11 cellular contexts compared by ENCODE assay signal in the genomic region with DNA sequence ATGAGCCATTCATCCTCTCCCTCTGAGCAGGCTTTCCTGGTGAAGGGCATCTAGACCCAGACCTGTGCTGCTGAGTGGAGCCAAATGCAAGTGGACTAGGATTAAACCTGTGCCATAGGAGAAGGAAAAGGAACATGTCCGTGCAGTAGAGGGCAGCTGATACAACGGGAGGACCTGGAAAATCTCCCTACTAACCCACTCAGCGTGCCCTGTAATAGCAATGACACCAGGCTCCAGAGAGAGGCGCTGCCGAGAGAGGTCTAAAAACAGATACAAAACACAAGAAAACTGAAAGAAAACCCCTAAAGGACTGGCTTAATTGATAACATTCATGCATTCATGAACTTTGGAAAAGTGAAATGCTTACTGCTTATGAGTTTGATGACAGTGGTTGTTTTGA.
DNase-seq lines count a peak whose midpoint lies in the region; ATAC-seq and TF ChIP-seq lines count a peak whose summit lies in the region.
"Had no signal": no experiment of that assay in that cellular context is flagged by ENCODE, and none has a peak within 500 bp of the region (broad histone marks: within the 10 kb centered on the region; RNA-seq: fewer than 3 reads in every experiment).

No MANE protein-coding gene starts in this region.

- H3K27ac ChIP-seq in Peyer's patch (peak overlapping the region in 3 of 4 donors; percentile 74 to 90 (median 86)), neural progenitor cell (no peak overlapping the region)

- H2AFZ ChIP-seq in neural progenitor cell (replicated peaks): no peak overlapping the region

- no peak for DNase-seq in AG10803 (ENCODE audit: low read depth)
- DNase-seq in Peyer's patch: no peak
- DNase-seq in epithelial cell of proximal tubule (ENCODE audit: low read depth): no peak
- DNase-seq in neural progenitor cell (ENCODE audit: low spot score): no peak
- no peak for DNase-seq in GF-D8 (lab: John Stamatoyannopoulos, UW)
- no peak for DNase-seq in activated gamma-delta T cell treated with Interleukin-2 at 50 U/mL for 16 hours
- DNase-seq in NCI-H1048 (lab: John Stamatoyannopoulos, UW): no peak
- no peak for DNase-seq in stimulated activated naive CD8-positive, alpha-beta T cell treated with anti-CD3 and anti-CD28 coated beads, Interleukin-15, Interleukin-2, amounts not matched to agents 100 U/mL and 50 U/mL, for 24 hours
- DNase-seq: activated CD4-positive, alpha-beta T cell treated with anti-CD3 and anti-CD28 coated beads, Interleukin-2, amount 50 U/mL, for 4 hours had no signal

- peaks cover 29% of the 10 kb centered on the region for H3K4me1 Mint-ChIP-seq in neural progenitor cell

- ATAC-seq in stimulated activated naive CD8-positive, alpha-beta T cell treated with anti-CD3 and anti-CD28 coated beads, Interleukin-15, Interleukin-2, amounts not matched to agents 100 U/mL and 50 U/mL, for 24 hours: no peak

- H3K9me3 ChIP-seq in Peyer's patch (no peaks in the 10 kb centered on the region), neural progenitor cell (ENCODE audit: low read depth) (no peaks in the 10 kb centered on the region)
- H3K9me3 ChIP-seq: ascending aorta had no signal

- H3F3A ChIP-seq in neural progenitor cell (ENCODE audit: low read depth): peaks cover 21% of the 10 kb centered on the region

- no peak overlapping the region for H3K4me2 ChIP-seq in neural progenitor cell

- no peaks in the 10 kb centered on the region for H3K9me3 Mint-ChIP-seq in neural progenitor cell

- H3K4me3 ChIP-seq in AG10803 (ENCODE audit: low read length) (no peak overlapping the region), Peyer's patch (no peak overlapping the region), epithelial cell of proximal tubule (ENCODE audit: low read depth, low read length) (no peak overlapping the region), neural progenitor cell (no peak overlapping the region)
- H3K4me3 ChIP-seq: ascending aorta had no signal

- H3K27me3 ChIP-seq in Peyer's patch: no peaks in the 10 kb centered on the region
- no peaks in the 10 kb centered on the region for H3K27me3 ChIP-seq in neural progenitor cell
- H3K27me3 ChIP-seq: ascending aorta had no signal

- peaks cover 20% of the 10 kb centered on the region for H4K20me1 ChIP-seq in neural progenitor cell (ENCODE audit: low read depth)

- no peak for TF ChIP-seq POLR2A in Peyer's patch (IDR thresholded peaks at IDR 0.05)

- no peak overlapping the region for H3K9ac ChIP-seq in neural progenitor cell

- H3K4me3 Mint-ChIP-seq in neural progenitor cell: no peak overlapping the region
- H3K4me3 Mint-ChIP-seq: B cell had no signal

- peak overlapping the region; percentile 44 for H3K27ac Mint-ChIP-seq in neural progenitor cell
- H3K27ac Mint-ChIP-seq: B cell had no signal

- TF ChIP-seq CTCF in AG10803 (conservative IDR thresholded peaks at IDR 0.05; ENCODE audit: low read length) (peak; percentile 36), Peyer's patch (IDR thresholded peaks at IDR 0.05) (no peak), epithelial cell of proximal tubule (conservative IDR thresholded peaks at IDR 0.05; ENCODE audit: low read depth, low read length) (peak; percentile 30), neural progenitor cell (IDR thresholded peaks at IDR 0.05) (no peak)

- peaks cover 4% of the 10 kb centered on the region for H3K27me3 Mint-ChIP-seq in neural progenitor cell (ENCODE audit: insufficient read depth, low read depth)
- H3K27me3 Mint-ChIP-seq: B cell had no signal

- H3K36me3 Mint-ChIP-seq in neural progenitor cell: no peaks in the 10 kb centered on the region

- H3K36me3 ChIP-seq in Peyer's patch: peaks cover 0 to 6% (median 0%) of the 10 kb centered on the region in 3 donors
- H3K36me3 ChIP-seq in neural progenitor cell: no peaks in the 10 kb centered on the region

- H3K79me2 ChIP-seq in neural progenitor cell (ENCODE audit: low read depth): no peaks in the 10 kb centered on the region

- H3K4me1 ChIP-seq in Peyer's patch (peaks cover 0 to 59% (median 12%) of the 10 kb centered on the region in 4 donors), neural progenitor cell (peaks cover 14% of the 10 kb centered on the region)

Comparison
In these comparisons a context has a peak if more than half of its experiments do, and no peak if none do; other contexts are left out.
1. CTCF ChIP-seq: peak in AG10803 (single experiment) and epithelial cell of proximal tubule (single experiment); none in Peyer's patch (0 of 6) and neural progenitor cell (single experiment).